ENCODE assay signal across 1 cellular context in genomic region chr7:30713397-30713796, GRCh38.
TF ChIP-seq lines count a peak whose summit lies in the region.

No MANE protein-coding gene starts in this region.

TF ChIP-seq in H1, 55 proteins besides CTCF, POLR2A, EP300 and RAD21:
- TF ChIP-seq SP1 (IDR thresholded peaks at IDR 0.05; ENCODE audit: low read depth, low read length) (no peak), MAX (IDR thresholded peaks at IDR 0.05) (no peak), ASH2L (IDR thresholded peaks at IDR 0.05; ENCODE audit: low read length) (no peak), CEBPB (IDR thresholded peaks at IDR 0.05; ENCODE audit: low read depth, low read length) (0 out of 2 replicates have a peak, but pooled peaks have one; percentile 19), SAP30 (IDR thresholded peaks at IDR 0.05; ENCODE audit: insufficient read depth, insufficient replicate concordance, low read length) (no peak), USF2 (IDR thresholded peaks at IDR 0.05; ENCODE audit: low read length) (no peak), EGR1 (IDR thresholded peaks at IDR 0.05; ENCODE audit: borderline replicate concordance, low read depth, low read length) (no peak), GABPA (IDR thresholded peaks at IDR 0.05; ENCODE audit: borderline replicate concordance, insufficient read depth, low read length) (no peak), CHD2 (IDR thresholded peaks at IDR 0.05; ENCODE audit: low read length) (no peak)
